Comparison of ENCODE assay signal across 28 cellular contexts in the genomic region with DNA sequence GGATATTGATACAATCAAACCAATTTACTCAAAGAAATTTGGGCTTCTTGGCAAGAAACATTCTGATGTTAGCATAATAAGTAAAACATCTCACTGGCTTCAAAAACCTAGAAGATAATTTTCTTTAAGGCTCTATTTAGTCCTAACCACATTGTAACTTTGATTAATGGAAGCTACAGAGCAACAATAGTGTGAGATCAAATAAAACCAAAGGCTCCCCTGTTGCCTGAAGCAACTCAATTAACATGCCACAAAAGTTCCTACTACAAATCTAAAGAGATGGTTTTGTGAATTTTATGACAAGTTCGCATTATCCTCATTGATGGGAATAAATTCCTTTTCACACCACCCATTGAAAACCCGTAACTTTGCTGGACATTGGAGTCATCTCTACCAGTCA. TPM values are rescaled to one million over a fixed set of nuclear protein-coding genes. Genes with fewer than 3 reads are reported as not detected.
A peak's percentile ranks its signal among the peaks of the same experiment; 100 is the strongest.
DNase-seq lines count a peak whose midpoint lies in the region; ATAC-seq, FAIRE-seq and TF ChIP-seq lines count a peak whose summit lies in the region.
"Had no signal": no experiment of that assay in that cellular context is flagged by ENCODE, and none has a peak within 500 bp of the region (broad histone marks: within the 10 kb centered on the region; RNA-seq: fewer than 3 reads in every experiment).

No MANE protein-coding gene starts in this region.

- H3K27ac Mint-ChIP-seq in mesothelial cell of epicardium (peak overlapping the region; percentile 66), MCF 10A (ENCODE audit: low read depth, unreplicated experiment) (no peak overlapping the region)
- H3K27ac Mint-ChIP-seq: GM23338 had no signal

- H3K36me3 ChIP-seq in HAP-1 (replicated peaks) (peaks cover 9% of the 10 kb centered on the region; the same call in 1 of the 2 replicates), endothelial cell of umbilical vein (ENCODE audit: control insufficient read depth in 2 of 2, extremely low read depth in 1 of 2, insufficient read depth in 2 of 2, low read length in 2 of 2) (no peaks in the 10 kb centered on the region)
- H3K36me3 ChIP-seq: MG63 had no signal

- ATAC-seq in GM19452 (IDR thresholded peaks at IDR 0.05; ENCODE audit: unreplicated experiment), result no peak
- ATAC-seq: GM23338, HepG2, K562, Right ventricle myocardium inferior had no signal

- intact Hi-C loops in endothelial cell of umbilical vein (cut with micrococcal nuclease), result loop anchor here (1.0 to 5.0 kb wide), 2 partner anchors 12 to 212 kb away; no protein-coding TSS in a partner anchor
- intact Hi-C loops in MCF 10A (cut with micrococcal nuclease), result loop anchor here (5.0 kb wide), 1 partner anchor 157 kb away; no protein-coding TSS in a partner anchor

- H3K27ac ChIP-seq in endothelial cell of umbilical vein (ENCODE audit: insufficient read depth, low read depth, low read length), result no peak overlapping the region
- H3K27ac ChIP-seq: PC-9, SJSA1 had no signal

- H3K36me3 Mint-ChIP-seq in mesothelial cell of epicardium (peaks cover 6% of the 10 kb centered on the region), MCF 10A (ENCODE audit: insufficient read depth, unreplicated experiment) (peaks cover 12% of the 10 kb centered on the region)

- H3K4me1 ChIP-seq in HAP-1, result peaks cover 23% of the 10 kb centered on the region
- H3K4me1 ChIP-seq in endothelial cell of umbilical vein (ENCODE audit: control insufficient read depth, extremely low read depth, insufficient read depth, low read length), result peaks cover 5% of the 10 kb centered on the region

- H3K27me3 ChIP-seq in HAP-1 (ENCODE audit: low read depth) (no peaks in the 10 kb centered on the region), endothelial cell of umbilical vein (ENCODE audit: control insufficient read depth in 2 of 2, insufficient read depth in 2 of 2, low read length in 2 of 2) (no peaks in the 10 kb centered on the region)
- H3K27me3 ChIP-seq: MG63, SJSA1 had no signal

- H4K20me1 ChIP-seq in endothelial cell of umbilical vein (replicated peaks; ENCODE audit: control insufficient read depth, extremely low read depth, insufficient read depth, low read length), result no peaks in the 10 kb centered on the region

- no peak for TF ChIP-seq POLR2A in endothelial cell of umbilical vein (IDR thresholded peaks at IDR 0.05; ENCODE audit: low read depth, low read length)

- dilution Hi-C loops in endothelial cell of umbilical vein (cut with MboI; ENCODE audit: extremely low pct_ligation_motif_present, low sequenced_read_pairs), result no loop called here

- no peak overlapping the region for H3K4me2 ChIP-seq in endothelial cell of umbilical vein (ENCODE audit: insufficient read depth, low read length)
- H3K4me2 ChIP-seq: GM23338, PC-9 had no signal

- no peaks in the 10 kb centered on the region for H3K9me3 ChIP-seq in HAP-1
- H3K9me3 ChIP-seq in endothelial cell of umbilical vein (replicated peaks; ENCODE audit: control insufficient read depth, insufficient read depth, low read length), result no peaks in the 10 kb centered on the region
- H3K9me3 ChIP-seq: MG63, SJSA1 had no signal

- no peak overlapping the region for H3K9ac ChIP-seq in endothelial cell of umbilical vein (replicated peaks; ENCODE audit: extremely low read depth, insufficient read depth, low read length)

- TF ChIP-seq CTCF in AG10803 (conservative IDR thresholded peaks at IDR 0.05; ENCODE audit: low read length), result no peak
- TF ChIP-seq CTCF in endothelial cell of umbilical vein (IDR thresholded peaks at IDR 0.05; ENCODE audit: extremely low read depth in 1 of 2, insufficient read depth in 1 of 2, low read depth in 1 of 2, low read length in 2 of 2), result no peak
- TF ChIP-seq CTCF in mesothelial cell of epicardium (IDR thresholded peaks at IDR 0.05; ENCODE audit: unreplicated experiment), result no peak
- TF ChIP-seq CTCF in MCF 10A (IDR thresholded peaks at IDR 0.05; ENCODE audit: unreplicated experiment), result no peak

- H3K9me3 Mint-ChIP-seq in mesothelial cell of epicardium, result no peaks in the 10 kb centered on the region
- H3K9me3 Mint-ChIP-seq in MCF 10A (ENCODE audit: unreplicated experiment), result no peaks in the 10 kb centered on the region
- H3K9me3 Mint-ChIP-seq: GM23338 had no signal

- H3K27me3 Mint-ChIP-seq in mesothelial cell of epicardium (ENCODE audit: low read depth), result no peaks in the 10 kb centered on the region
- no peaks in the 10 kb centered on the region for H3K27me3 Mint-ChIP-seq in MCF 10A (ENCODE audit: insufficient read depth, unreplicated experiment)

- in situ Hi-C loops in HAP-1 (cut with MboI; ENCODE audit: low sequenced_read_pairs), result loop anchor here (25.0 kb wide), 1 partner anchor 947 kb away; no protein-coding TSS in a partner anchor

- CTCF ChIA-PET in endothelial cell of umbilical vein (lab: Charles Lee), result interaction anchor here (0.8 to 1.5 kb wide), 2 partner anchors 95 to 212 kb away, joined by 3 to 7 read pairs; no protein-coding TSS in a partner anchor
- CTCF ChIA-PET in MCF 10A (lab: Yijun Ruan, JAX), result interaction anchor here (0.5 to 0.9 kb wide), 3 partner anchors 170 to 319 kb away, joined by 3 to 6 read pairs (median 3); no protein-coding TSS in a partner anchor

- POLR2A ChIA-PET in endothelial cell of umbilical vein (lab: Charles Lee) (interaction anchor here (0.6 kb wide), 1 partner anchor 133 kb away, joined by 3 read pairs; no protein-coding TSS in a partner anchor), MCF 10A (lab: Yijun Ruan, JAX) (no interaction called here)

- H2AFZ ChIP-seq in endothelial cell of umbilical vein (ENCODE audit: low read depth, low read length), result no peak overlapping the region
- H2AFZ ChIP-seq: GM23338, PC-9 had no signal

- H3K4me1 Mint-ChIP-seq in mesothelial cell of epicardium, result peaks cover 27% of the 10 kb centered on the region
- peaks cover 13% of the 10 kb centered on the region for H3K4me1 Mint-ChIP-seq in MCF 10A (ENCODE audit: insufficient read depth, unreplicated experiment)

- H3K4me3 Mint-ChIP-seq in mesothelial cell of epicardium (no peak overlapping the region), MCF 10A (ENCODE audit: unreplicated experiment) (no peak overlapping the region)
- H3K4me3 Mint-ChIP-seq: GM23338 had no signal

- DNase-seq in AG10803 (ENCODE audit: low read depth) (peak; percentile 36), HAP-1 (ENCODE audit: low spot score in 2 of 2) (peak; percentile 45 to 94), endothelial cell of umbilical vein (ENCODE audit: low read depth, low spot score) (no peak), mesothelial cell of epicardium (ENCODE audit: low spot score in 2 of 2, unreplicated experiment in 2 of 2) (no peak), NOMO-1 treated with dmso at 0.1 percent for 144 hours (lab: John Stamatoyannopoulos, UW; ENCODE audit: unreplicated experiment) (no peak), MCF 10A (ENCODE audit: unreplicated experiment) (no peak)
- no peak for DNase-seq in activated CD8-positive, alpha-beta memory T cell treated with anti-CD3 and anti-CD28 coated beads, Interleukin-2, amount 50 U/mL, for 48 hours
- DNase-seq: Calu3; DMS79 treated with DMSO at 0.1 percent for 48 hours; HCEC 1CT; Kasumi-1; MG63; NCI-H1105 treated with DMSO at 0.1 percent for 48 hours; NCI-H2029; NCI-H446 treated with DMSO at 0.1 percent for 48 hours; NCI-H526; NCI-H82; NK-92 treated with Interleukin-12 subunit alpha and Interleukin-12 subunit beta, amount 100 ng/mL, for 24 hours; PC-9; T-helper 1 cell had no signal

- H3K79me2 ChIP-seq in endothelial cell of umbilical vein (ENCODE audit: control insufficient read depth, insufficient read depth, low read length), result no peaks in the 10 kb centered on the region

- H3K4me3 ChIP-seq in AG10803 (ENCODE audit: low read length), result no peak overlapping the region
- no peak overlapping the region for H3K4me3 ChIP-seq in HAP-1
- no peak overlapping the region for H3K4me3 ChIP-seq in endothelial cell of umbilical vein (replicated peaks in 1 of 3; ENCODE audit: insufficient read depth in 1 of 3, low read depth in 1 of 3, low read length in 3 of 3)
- H3K4me3 ChIP-seq: GM23338, K562, MG63, PC-9, SJSA1 had no signal

- FAIRE-seq in endothelial cell of umbilical vein (lab: Jason Lieb, UNC), result peak; percentile 33
- FAIRE-seq: A204.1, GM19239, HepG2, K562 had no signal

- H3K9me1 ChIP-seq in endothelial cell of umbilical vein (replicated peaks; ENCODE audit: control insufficient read depth, extremely low read depth, insufficient read depth, low read length), result no peaks in the 10 kb centered on the region

- BruUV-seq in endothelial cell of umbilical vein (replicated peaks; lab: Mats Ljungman, UMichigan) (no TSS peak), MCF 10A (replicated peaks; lab: Mats Ljungman, UMichigan) (no TSS peak)

TF ChIP-seq in endothelial cell of umbilical vein, 7 proteins besides CTCF, POLR2A, EP300 and RAD21:
- TF ChIP-seq GATA2 (IDR thresholded peaks at IDR 0.05; ENCODE audit: insufficient read depth, insufficient read length, low read depth, low read length) (no peak), POLR2AphosphoS5 (IDR thresholded peaks at IDR 0.05; ENCODE audit: insufficient read depth, low read depth, low read length) (no peak), JUN (IDR thresholded peaks at IDR 0.05; ENCODE audit: borderline replicate concordance, insufficient read depth, insufficient read length, low read depth) (no peak), MYC (IDR thresholded peaks at IDR 0.05; ENCODE audit: low read depth, low read length) (no peak), EZH2 (IDR thresholded peaks at IDR 0.05; ENCODE audit: borderline replicate concordance, low read depth, low read length, severe bottlenecking) (no peak), FOS (IDR thresholded peaks at IDR 0.05; ENCODE audit: borderline replicate concordance, insufficient read depth, low read length) (no peak)
- TF ChIP-seq, protein P1, sequence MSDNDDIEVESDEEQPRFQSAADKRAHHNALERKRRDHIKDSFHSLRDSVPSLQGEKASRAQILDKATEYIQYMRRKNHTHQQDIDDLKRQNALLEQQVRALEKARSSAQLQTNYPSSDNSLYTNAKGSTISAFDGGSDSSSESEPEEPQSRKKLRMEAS (IDR thresholded peaks at IDR 0.05; ENCODE audit: insufficient read depth, insufficient read length), result no peak

RNA-seq across cellular contexts. Expression of gene DPH6, which starts 5.9 kb away (rescaled TPM):
- total RNA-seq in endothelial cell of umbilical vein, result 10.1 and 12.4 TPM in 2 replicates
- 4.6 and 6.0 TPM in 2 replicates for polyA plus RNA-seq in endothelial cell of umbilical vein
- 6.4 and 7.7 TPM in 2 replicates for polyA plus RNA-seq in endothelial cell of umbilical vein (2011; cell fraction: cytosol; rRNA removed)
- polyA plus RNA-seq in endothelial cell of umbilical vein (2011; cell fraction: nucleus; rRNA removed), result 12.3 and 16.5 TPM in 2 replicates
- 9.3 and 15.7 TPM in 2 replicates for polyA plus RNA-seq in endothelial cell of umbilical vein (2012)
- polyA minus RNA-seq in endothelial cell of umbilical vein, result 13.6 and 26.3 TPM in 2 replicates
- 7.9 TPM for polyA minus RNA-seq in endothelial cell of umbilical vein (2011; cell fraction: cytosol; rRNA and poly(A)+ RNA removed)
- polyA minus RNA-seq in endothelial cell of umbilical vein (2011; cell fraction: nucleus; rRNA and poly(A)+ RNA removed), result 48.8 and 56.1 TPM in 2 replicates
- 17.0 to 20.6 TPM (median 17.0 TPM) in 3 replicates for total RNA-seq in mesothelial cell of epicardium
- 20.3 and 21.4 TPM in 2 replicates for total RNA-seq in MCF 10A (2022)

Comparison
In these comparisons a context has a peak if more than half of its experiments do, and no peak if none do; other contexts are left out.
1. DNase-seq: peak in AG10803 (single experiment) and HAP-1 (2 of 2); none in endothelial cell of umbilical vein (single experiment), mesothelial cell of epicardium (0 of 2), NOMO-1 treated with dmso at 0.1 percent for 144 hours (single experiment), MCF 10A (single experiment) and activated CD8-positive, alpha-beta memory T cell treated with anti-CD3 and anti-CD28 coated beads, Interleukin-2, amount 50 U/mL, for 48 hours (single experiment).